19 cellular contexts compared by ENCODE assay signal in genomic region chr2:177155631-177156030, GRCh38. TPM values are rescaled to one million over a fixed set of nuclear protein-coding genes. Genes with fewer than 3 reads are reported as not detected.
DNase-seq lines count a peak whose midpoint lies in the region; ATAC-seq and TF ChIP-seq lines count a peak whose summit lies in the region.
"Had no signal": no experiment of that assay in that cellular context is flagged by ENCODE, and none has a peak within 500 bp of the region (broad histone marks: within the 10 kb centered on the region; RNA-seq: fewer than 3 reads in every experiment).

No MANE protein-coding gene starts in this region.

- H3K27ac ChIP-seq in PC-3 (ENCODE audit: low read length) (no peak overlapping the region), upper lobe of left lung (no peak overlapping the region)
- H3K27ac ChIP-seq: 22Rv1, A549, C4-2B, GM23248 had no signal

- H3K4me3 ChIP-seq in PC-3 (ENCODE audit: low read length) (no peak overlapping the region), epithelial cell of esophagus (ENCODE audit: low read length) (no peak overlapping the region), upper lobe of left lung (no peak overlapping the region)
- H3K4me3 ChIP-seq: A549, GM23248, HAP-1 had no signal

- no peaks in the 10 kb centered on the region for H4K20me1 ChIP-seq in PC-3 (ENCODE audit: low read length)

- H3K27me3 ChIP-seq in PC-3 (ENCODE audit: low read length) (peaks cover 14% of the 10 kb centered on the region), upper lobe of left lung (no peaks in the 10 kb centered on the region)

- CTCF ChIA-PET in PC-3 (lab: Charles Lee), result interaction anchor here (1.0 kb wide), 1 partner anchor 9 kb away, joined by 9 read pairs; no protein-coding TSS in a partner anchor

- no TSS peak for BruUV-seq in PC-3 (replicated peaks; lab: Mats Ljungman, UMichigan)

- no peak overlapping the region for H3K4me2 ChIP-seq in PC-3 (ENCODE audit: low read length)
- H3K4me2 ChIP-seq: A549 had no signal

- H3K9me2 ChIP-seq in PC-3 (replicated peaks; ENCODE audit: low read length), result no peaks in the 10 kb centered on the region

- no peak overlapping the region for H3K9ac ChIP-seq in PC-3 (ENCODE audit: low read length)
- H3K9ac ChIP-seq: GM23248 had no signal

- H3K4me1 ChIP-seq in PC-3 (ENCODE audit: insufficient read depth, low read length) (no peaks in the 10 kb centered on the region), upper lobe of left lung (no peaks in the 10 kb centered on the region)
- H3K4me1 ChIP-seq: A549, Caco-2, HAP-1 had no signal

- H3K36me3 ChIP-seq in PC-3 (ENCODE audit: low read depth, low read length) (no peaks in the 10 kb centered on the region), upper lobe of left lung (no peaks in the 10 kb centered on the region)
- H3K36me3 ChIP-seq: HAP-1 had no signal

- H3K79me2 ChIP-seq in PC-3 (ENCODE audit: low read length), result no peaks in the 10 kb centered on the region

- ATAC-seq in PC-3 (peak; percentile 53), upper lobe of left lung (ENCODE audit: low FRiP score in 2 of 2) (no peak), HG03565 (IDR thresholded peaks at IDR 0.05; ENCODE audit: unreplicated experiment) (no peak)
- ATAC-seq: A549, HepG2 had no signal

- TF ChIP-seq CTCF in PC-3 (conservative IDR thresholded peaks at IDR 0.05; ENCODE audit: low read depth, low read length), result no peak
- no peak for TF ChIP-seq CTCF in epithelial cell of esophagus (IDR thresholded peaks at IDR 0.05; ENCODE audit: insufficient read depth, low read depth, low read length, missing control alignments)
- TF ChIP-seq CTCF in upper lobe of left lung (IDR thresholded peaks at IDR 0.05), result no peak

- WGBS in upper lobe of left lung, 2 donors, result 100% methylated on average over 1 of the region's 1 CpG

- H2AFZ ChIP-seq in PC-3 (ENCODE audit: low read length), result no peak overlapping the region
- H2AFZ ChIP-seq: GM23248 had no signal

- H3F3A ChIP-seq in PC-3 (ENCODE audit: low read length, unreplicated experiment), result no peaks in the 10 kb centered on the region

- POLR2A ChIA-PET in PC-3 (lab: Charles Lee; ENCODE audit: unreplicated experiment), result interaction anchor here (0.6 kb wide), 1 partner anchor 42 kb away, joined by 4 read pairs; no protein-coding TSS in a partner anchor

- no peak for TF ChIP-seq POLR2A in upper lobe of left lung (IDR thresholded peaks at IDR 0.05)

- H3K9me3 ChIP-seq in PC-3 (ENCODE audit: low read length) (no peaks in the 10 kb centered on the region), upper lobe of left lung (no peaks in the 10 kb centered on the region)
- H3K9me3 ChIP-seq: A549, Caco-2, HAP-1 had no signal

- no peak for TF ChIP-seq EP300 in upper lobe of left lung (IDR thresholded peaks at IDR 0.05)

- DNase-seq in DMS53 (lab: John Stamatoyannopoulos, UW) (peak; percentile 68), PC-3 (peak; percentile 43), epithelial cell of esophagus (ENCODE audit: low read depth) (peak; percentile 37), renal cortical epithelial cell (ENCODE audit: low read depth) (peak; percentile 79), upper lobe of left lung (no peak), OCI-M2 (lab: John Stamatoyannopoulos, UW; ENCODE audit: unreplicated experiment) (no peak)
- DNase-seq: AML-193; Caco-2; CD4-positive, alpha-beta T cell; DMS79 treated with DMSO at 0.1 percent for 48 hours; GF-D8; GM23248; KBM-7 had no signal

- intact Hi-C loops in PC-3 (cut with micrococcal nuclease), result no loop called here

RNA-seq across cellular contexts. Expression of gene HNRNPA3, which starts 57.0 kb away (rescaled TPM):
- total RNA-seq in PC-3 (2014; rRNA removed) (50.3 and 90.2 TPM in 2 replicates), renal cortical epithelial cell (39.4 and 78.7 TPM in 2 replicates), upper lobe of left lung (100 to 1,000 TPM in 2 of 6 donors, 10 to 100 TPM in 4; 53.2 to 146 (median 89.0) TPM)

Comparison
In these comparisons a context has a peak if more than half of its experiments do, and no peak if none do; other contexts are left out.
1. DNase-seq: peak in DMS53 (single experiment), PC-3 (single experiment), epithelial cell of esophagus (single experiment) and renal cortical epithelial cell (single experiment); none in upper lobe of left lung (0 of 2) and OCI-M2 (single experiment).